In the genomic region with DNA sequence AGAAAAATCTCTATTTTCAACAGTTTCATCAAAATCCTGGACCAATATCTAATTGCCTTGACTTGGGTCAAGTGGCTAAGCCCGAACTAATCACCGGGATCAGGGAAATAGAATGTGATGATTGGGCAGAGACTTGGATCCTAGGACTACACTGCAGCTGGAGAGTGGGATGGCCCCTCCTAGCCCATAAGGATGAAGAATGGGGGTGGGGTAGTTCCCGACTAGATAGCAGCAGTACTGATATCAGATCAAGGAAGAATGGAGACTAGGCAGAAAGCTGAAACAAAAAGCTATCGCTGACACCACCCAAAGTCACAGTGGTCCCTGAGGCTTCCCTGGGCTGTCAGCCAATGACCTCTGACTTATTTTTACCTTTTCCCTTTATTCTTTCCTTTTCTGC, we compare ENCODE assay signal across 27 cellular contexts.
"Had no signal": no experiment of that assay in that cellular context is flagged by ENCODE, and none has a peak within 500 bp of the region (broad histone marks: within the 10 kb centered on the region; RNA-seq: fewer than 3 reads in every experiment).

No MANE protein-coding gene starts in this region.

- DNase-seq: activated CD4-positive, alpha-beta memory T cell treated with anti-CD3 and anti-CD28 coated beads, Interleukin-2, amount 10 ng/mL, durations not matched to agents 7 days and 5 days; activated CD4-positive, alpha-beta T cell treated with anti-CD3 and anti-CD28 coated beads for 36 hours; activated CD4-positive, alpha-beta T cell treated with anti-CD3 and anti-CD28 coated beads, Interleukin-2, amount 50 U/mL, for 1 hour; activated CD8-positive, alpha-beta memory T cell treated with anti-CD3 and anti-CD28 coated beads, Interleukin-2, amount 50 U/mL, for 48 hours; activated naive CD4-positive, alpha-beta T cell treated with anti-CD3 and anti-CD28 coated beads, Interleukin-2, amount 50 U/mL, for 16 hours; activated naive CD8-positive, alpha-beta T cell treated with anti-CD3 and anti-CD28 coated beads, Interleukin-2, amount 10 ng/mL, durations not matched to agents 7 days and 5 days; activated T-cell treated with anti-CD3 and anti-CD28 coated beads, Interleukin-2, amount 50 U/mL, for 1 hour; adrenal gland; aorta; central memory CD4-positive, alpha-beta T cell; MG63; NCI-H1105; NCI-H1436 treated with DMSO at 0.1 percent for 48 hours; NCI-H187; NCI-H2081; NCI-H524 treated with DMSO at 0.1 percent for 48 hours; NCI-H748 treated with DMSO at 0.1 percent for 48 hours; NK-92 treated with Interleukin-12 subunit alpha and Interleukin-12 subunit beta, amount 100 ng/mL, for 24 hours; OCI-M1; Peyer's patch; Right ventricle myocardium superior; SJCRH30; SK-N-SH; T-helper 1 cell had no signal

- H3K4me3 ChIP-seq: adrenal gland, breast epithelium, MG63, Peyer's patch, SJCRH30 had no signal

- H3K36me3 Mint-ChIP-seq: activated naive CD8-positive, alpha-beta T cell treated with anti-CD3 and anti-CD28 coated beads, Interleukin-2, amount 10 ng/mL, durations not matched to agents 7 days and 5 days had no signal

- H3K4me1 ChIP-seq: breast epithelium, Peyer's patch, SJCRH30 had no signal

- H3K9me3 Mint-ChIP-seq: activated CD4-positive, alpha-beta memory T cell treated with anti-CD3 and anti-CD28 coated beads, Interleukin-2, amount 10 ng/mL, durations not matched to agents 7 days and 5 days; activated naive CD8-positive, alpha-beta T cell treated with anti-CD3 and anti-CD28 coated beads, Interleukin-2, amount 10 ng/mL, durations not matched to agents 7 days and 5 days had no signal

- H3K4me3 Mint-ChIP-seq: activated CD4-positive, alpha-beta memory T cell treated with anti-CD3 and anti-CD28 coated beads, Interleukin-2, amount 10 ng/mL, durations not matched to agents 7 days and 5 days; activated CD4-positive, alpha-beta T cell treated with anti-CD3 and anti-CD28 coated beads for 36 hours; activated naive CD8-positive, alpha-beta T cell treated with anti-CD3 and anti-CD28 coated beads, Interleukin-2, amount 10 ng/mL, durations not matched to agents 7 days and 5 days had no signal

- H3K27me3 Mint-ChIP-seq: activated CD4-positive, alpha-beta memory T cell treated with anti-CD3 and anti-CD28 coated beads, Interleukin-2, amount 10 ng/mL, durations not matched to agents 7 days and 5 days; activated naive CD8-positive, alpha-beta T cell treated with anti-CD3 and anti-CD28 coated beads, Interleukin-2, amount 10 ng/mL, durations not matched to agents 7 days and 5 days had no signal

- H3K4me1 Mint-ChIP-seq: activated CD4-positive, alpha-beta memory T cell treated with anti-CD3 and anti-CD28 coated beads, Interleukin-2, amount 10 ng/mL, durations not matched to agents 7 days and 5 days; activated CD4-positive, alpha-beta T cell treated with anti-CD3 and anti-CD28 coated beads for 36 hours; activated naive CD8-positive, alpha-beta T cell treated with anti-CD3 and anti-CD28 coated beads, Interleukin-2, amount 10 ng/mL, durations not matched to agents 7 days and 5 days had no signal

- H3K27ac ChIP-seq: adrenal gland, breast epithelium, Peyer's patch, RWPE1, SJCRH30, VCaP had no signal

- H3K36me3 ChIP-seq: adrenal gland, breast epithelium, MG63, Peyer's patch, SJCRH30 had no signal

- H3K9me3 ChIP-seq: adrenal gland, breast epithelium, MG63, Peyer's patch, SJCRH30, SK-N-SH had no signal

- H3K27ac Mint-ChIP-seq: activated CD4-positive, alpha-beta memory T cell treated with anti-CD3 and anti-CD28 coated beads, Interleukin-2, amount 10 ng/mL, durations not matched to agents 7 days and 5 days; activated CD4-positive, alpha-beta T cell treated with anti-CD3 and anti-CD28 coated beads for 36 hours; activated naive CD8-positive, alpha-beta T cell treated with anti-CD3 and anti-CD28 coated beads, Interleukin-2, amount 10 ng/mL, durations not matched to agents 7 days and 5 days had no signal

- H3K27me3 ChIP-seq: adrenal gland, breast epithelium, MG63, Peyer's patch, SJCRH30 had no signal
